Comparison of ENCODE assay signal across 8 cellular contexts in the genomic region with DNA sequence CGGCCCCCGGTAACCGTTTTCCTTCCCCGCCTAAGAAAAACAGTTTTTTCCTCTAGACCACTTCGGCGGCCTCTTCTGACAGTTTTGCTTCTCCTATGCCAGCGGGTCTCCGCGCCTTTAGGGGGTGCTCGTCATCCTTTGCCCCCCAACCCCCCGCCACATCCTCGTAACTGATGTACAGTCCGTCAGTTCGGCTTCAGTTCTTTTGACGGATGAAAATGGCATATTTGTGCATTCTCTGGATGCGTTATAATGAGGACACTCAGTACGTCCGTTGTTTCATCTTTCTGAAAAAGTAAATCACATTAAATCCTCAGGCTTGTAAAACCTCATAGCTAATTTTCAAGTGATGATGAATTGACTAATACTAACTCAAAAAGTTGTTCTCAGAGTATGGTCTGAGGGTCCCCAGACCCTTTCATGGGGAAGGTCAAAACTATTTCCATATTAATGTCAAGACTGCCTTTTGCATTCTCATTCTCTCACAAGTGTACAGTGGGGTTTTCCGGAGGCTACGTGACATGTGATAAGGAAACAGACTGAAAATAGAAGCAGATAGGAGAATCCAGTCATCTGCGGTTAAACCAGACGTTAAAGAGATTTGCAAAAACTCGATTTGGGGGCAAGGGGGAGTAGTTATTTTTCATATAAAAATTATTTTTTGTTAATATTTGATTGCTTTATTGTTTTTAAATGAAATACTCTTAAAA. TPM values are rescaled to one million over a fixed set of nuclear protein-coding genes. Genes with fewer than 3 reads are reported as not detected.
A peak's percentile ranks its signal among the peaks of the same experiment; 100 is the strongest.
DNase-seq lines count a peak whose midpoint lies in the region; ATAC-seq and TF ChIP-seq lines count a peak whose summit lies in the region.

No MANE protein-coding gene starts in this region.

- H3K27ac ChIP-seq in HCT116 (ENCODE audit: low read depth, low read length) (peak overlapping the region; percentile 88; the same call in 1 of the 2 replicates), ovary (peak overlapping the region; percentile 95 to 99)

- DNase-seq in activated CD8-positive, alpha-beta memory T cell treated with anti-CD3 and anti-CD28 coated beads for 4 hours (ENCODE audit: low read depth in 2 of 2), result peak; percentile 30 to 36
- DNase-seq in activated CD8-positive, alpha-beta memory T cell treated with anti-CD3 and anti-CD28 coated beads for 24 hours, result no peak
- DNase-seq in HCT116 (ENCODE audit: low read depth, low spot score), result no peak
- DNase-seq in NAMALWA (ENCODE audit: low spot score), result peak; percentile 82
- peak; percentile 31 for DNase-seq in activated T-cell treated with anti-CD3 and anti-CD28 coated beads for 4 hours
- DNase-seq in fibroblast of villous mesenchyme (ENCODE audit: low read depth), result peak; percentile 56
- no peak for DNase-seq in ovary
- DNase-seq in dedifferentiated amniotic fluid mesenchymal stem cell (ENCODE audit: extremely low spot score), result no peak

- peaks cover 0 to 3% of the 10 kb centered on the region in 2 experiments; a peak in 2 of 4 replicates for H3K36me3 ChIP-seq in HCT116 (ENCODE audit: control insufficient read depth in 1 of 2, insufficient read depth in 2 of 2, low read length in 2 of 2)
- no peaks in the 10 kb centered on the region for H3K36me3 ChIP-seq in ovary

- no TSS peak for BruUV-seq in HCT116 (replicated peaks; lab: Mats Ljungman, UMichigan)

- TF ChIP-seq POLR2A in HCT116 (IDR thresholded peaks at IDR 0.05; ENCODE audit: borderline replicate concordance, extremely low read depth, insufficient read depth, insufficient read length) (no peak), ovary (IDR thresholded peaks at IDR 0.05) (no peak)

- H3K9me2 ChIP-seq in HCT116 (ENCODE audit: insufficient read depth), result no peaks in the 10 kb centered on the region

- RAD21 ChIA-PET in HCT116 (lab: Charles Lee; ENCODE audit: low non-redundant PET in 1 of 2, low total read pairs in 2 of 2, uncharacterized antibody in 2 of 2, unreplicated experiment in 2 of 2), result no interaction called here

- peak overlapping the region; percentile 87 for H3K9ac ChIP-seq in HCT116 (ENCODE audit: low read length)

- TF ChIP-seq RAD21 in HCT116 (IDR thresholded peaks at IDR 0.05; ENCODE audit: low read depth), result 0 out of 2 replicates have a peak, but pooled peaks have one; percentile 17

- H3K4me3 ChIP-seq in HCT116 (replicated peaks in 1 of 2; ENCODE audit: low read depth in 1 of 2, low read length in 2 of 2) (peak overlapping the region; percentile 64 to 70), fibroblast of villous mesenchyme (ENCODE audit: low read depth, low read length) (peak overlapping the region; percentile 93), ovary (peak overlapping the region; percentile 81)

- POLR2A ChIA-PET in HCT116 (lab: Charles Lee), result no interaction called here

- TF ChIP-seq EP300 in ovary (IDR thresholded peaks at IDR 0.05), result no peak

- H3K27me3 ChIP-seq in HCT116 (ENCODE audit: insufficient read depth, low read length), result no peaks in the 10 kb centered on the region
- no peaks in the 10 kb centered on the region for H3K27me3 ChIP-seq in ovary

- H3K4me1 ChIP-seq in HCT116 (ENCODE audit: control insufficient read depth in 1 of 2, insufficient read depth in 2 of 2, low read length in 2 of 2) (peaks cover 13 to 27% of the 10 kb centered on the region in 2 experiments; a peak in 3 of 4 replicates), ovary (ENCODE audit: insufficient read depth) (no peaks in the 10 kb centered on the region)

- H4K20me1 ChIP-seq in HCT116 (ENCODE audit: insufficient read depth), result peaks cover 11% of the 10 kb centered on the region; the same call in 1 of the 2 replicates

- H2AFZ ChIP-seq in HCT116 (ENCODE audit: low read depth, low read length, poor library complexity, severe bottlenecking), result peak overlapping the region; percentile 93

- H3K9me3 ChIP-seq in HCT116 (ENCODE audit: control insufficient read depth in 1 of 2, insufficient read depth in 1 of 2, low read depth in 1 of 2, low read length in 2 of 2) (no peaks in the 10 kb centered on the region), ovary (no peaks in the 10 kb centered on the region)

- CTCF ChIA-PET in HCT116 (lab: Charles Lee), result no interaction called here

- TF ChIP-seq CTCF in HCT116 (IDR thresholded peaks at IDR 0.05 in 2 of 3, conservative IDR thresholded peaks at IDR 0.05 in 1 of 3; ENCODE audit: borderline replicate concordance in 1 of 3, insufficient read depth in 1 of 3, low read depth in 2 of 3, low read length in 2 of 3) (no peak), fibroblast of villous mesenchyme (IDR thresholded peaks at IDR 0.05; ENCODE audit: insufficient read depth, low read depth, low read length) (peak; percentile 22), ovary (IDR thresholded peaks at IDR 0.05) (no peak)

- WGBS in ovary, 3 donors, result 1% methylated on average over 23 of the region's 23 CpGs

- H3K4me2 ChIP-seq in HCT116 (ENCODE audit: low read length), result peak overlapping the region; percentile 81

- ATAC-seq in HCT116, result peak; percentile 13

- intact Hi-C loops in HCT116 (cut with micrococcal nuclease) (no loop called here), ovary (cut with DNase I) (loop anchor here in 1 of 4 donors (2.0 kb wide), 1 partner anchor 55 kb away; the partner anchor contains the start of gene PHLDA1)

- H3K79me2 ChIP-seq in HCT116 (ENCODE audit: insufficient read depth, low read length), result peaks cover 40% of the 10 kb centered on the region

TF ChIP-seq in HCT116, 20 proteins besides CTCF, POLR2A, EP300 and RAD21:
- TF ChIP-seq YY1 (IDR thresholded peaks at IDR 0.05; ENCODE audit: extremely low read depth, insufficient replicate concordance, low read depth, low read length) (no peak), POLR2AphosphoS5 (IDR thresholded peaks at IDR 0.05; ENCODE audit: low read depth, low read length) (no peak), SP1 (IDR thresholded peaks at IDR 0.05; ENCODE audit: low read depth) (no peak), CEBPB (IDR thresholded peaks at IDR 0.05; ENCODE audit: low read depth) (no peak)

RNA-seq across cellular contexts. Expression of gene NAP1L1, which starts 0.8 kb away (rescaled TPM):
- total RNA-seq in HCT116 (2021; ENCODE audit: unreplicated experiment) (531 TPM), fibroblast of villous mesenchyme (188 and 233 TPM in 2 replicates), ovary (1,000 to 10,000 TPM in 1 of 7 donors, 100 to 1,000 TPM in 6; 500 to 1,115 (median 750) TPM)
- polyA plus RNA-seq in HCT116 (2012), result 226 and 309 TPM in 2 replicates
- polyA plus RNA-seq in ovary, result 100 to 1,000 TPM; 575 to 820 TPM

RNA-seq across cellular contexts. Expression of gene PHLDA1, which starts 53.7 kb away (rescaled TPM):
- total RNA-seq in HCT116 (2021; ENCODE audit: unreplicated experiment) (231 TPM), fibroblast of villous mesenchyme (68.3 and 70.4 TPM in 2 replicates), ovary (10 to 100 TPM in 6 of 7 donors, 1 to 10 TPM in 1; 3.8 to 37.7 (median 19.6) TPM)
- 178 and 186 TPM in 2 replicates for polyA plus RNA-seq in HCT116 (2012)
- 10 to 100 TPM; 11.4 to 13.1 TPM for polyA plus RNA-seq in ovary

Comparison
In these comparisons a context has a peak if more than half of its experiments do, and no peak if none do; other contexts are left out.
1. DNase-seq: peak in activated CD8-positive, alpha-beta memory T cell treated with anti-CD3 and anti-CD28 coated beads for 4 hours (2 of 2), NAMALWA (single experiment), activated T-cell treated with anti-CD3 and anti-CD28 coated beads for 4 hours (single experiment) and fibroblast of villous mesenchyme (single experiment); none in activated CD8-positive, alpha-beta memory T cell treated with anti-CD3 and anti-CD28 coated beads for 24 hours (single experiment), HCT116 (single experiment), ovary (0 of 5) and dedifferentiated amniotic fluid mesenchymal stem cell (single experiment).
2. Peak in every context shown above with its lines, with median percentiles within 50 percentile points of each other: H3K4me3 ChIP-seq.